Comparison of ENCODE assay signal across 19 cellular contexts in genomic region chr2:207284556-207285450, GRCh38.
DNase-seq lines count a peak whose midpoint lies in the region; ATAC-seq, FAIRE-seq and TF ChIP-seq lines count a peak whose summit lies in the region.
"Had no signal": no experiment of that assay in that cellular context is flagged by ENCODE, and none has a peak within 500 bp of the region (broad histone marks: within the 10 kb centered on the region; RNA-seq: fewer than 3 reads in every experiment).

No MANE protein-coding gene starts in this region.

- H3F3A ChIP-seq in PC-3 (ENCODE audit: low read length, unreplicated experiment) = no peaks in the 10 kb centered on the region

- CTCF ChIA-PET in PC-3 (lab: Charles Lee) = no interaction called here

- no TSS peak for BruUV-seq in PC-3 (replicated peaks; lab: Mats Ljungman, UMichigan)

- H3K4me1 ChIP-seq in PC-3 (ENCODE audit: insufficient read depth, low read length) = peaks cover 20% of the 10 kb centered on the region
- peaks cover 0 to 37% of the 10 kb centered on the region in 2 donors for H3K4me1 ChIP-seq in right atrium auricular region
- H3K4me1 ChIP-seq: parathyroid adenoma had no signal

- FAIRE-seq in H54 (lab: Jason Lieb, UNC) = peak; percentile 75
- FAIRE-seq: HTR-8/SVneo had no signal

- peak overlapping the region; percentile 31; the same call in 1 of the 2 replicates for H3K27ac ChIP-seq in C4-2B
- no peak overlapping the region for H3K27ac ChIP-seq in PC-3 (ENCODE audit: low read length)
- H3K27ac ChIP-seq in right atrium auricular region = peak overlapping the region; percentile 40 to 41
- H3K27ac ChIP-seq: parathyroid adenoma, vagina had no signal

- intact Hi-C loops in PC-3 (cut with micrococcal nuclease) = no loop called here

- H3K36me3 ChIP-seq in PC-3 (ENCODE audit: low read depth, low read length) = no peaks in the 10 kb centered on the region
- H3K36me3 ChIP-seq in right atrium auricular region = no peaks in the 10 kb centered on the region
- H3K36me3 ChIP-seq: vagina had no signal

- no peaks in the 10 kb centered on the region for H4K20me1 ChIP-seq in PC-3 (ENCODE audit: low read length)

- no peaks in the 10 kb centered on the region for H3K27me3 ChIP-seq in PC-3 (ENCODE audit: low read length)
- no peaks in the 10 kb centered on the region for H3K27me3 ChIP-seq in right atrium auricular region
- H3K27me3 ChIP-seq: vagina had no signal

- no peak for DNase-seq in H54 (ENCODE audit: insufficient read length, low spot score)
- peak; percentile 30 for DNase-seq in PC-3
- no peak for DNase-seq in right atrium auricular region (ENCODE audit: low spot score)
- no peak for DNase-seq in dedifferentiated amniotic fluid mesenchymal stem cell (ENCODE audit: extremely low spot score)
- no peak for DNase-seq in DMS79 (lab: John Stamatoyannopoulos, UW)
- DNase-seq: activated CD4-positive, CD25-positive, alpha-beta regulatory T cell treated with anti-CD3 and anti-CD28 coated beads, Interleukin-2, amount 50 U/mL, for 72 hours; activated gamma-delta T cell treated with Interleukin-2 at 50 U/mL for 16 hours; AML-193; amygdala; effector CD4-positive, alpha-beta T cell; NCI-H1436; NCI-H510A treated with DMSO at 0.1 percent for 48 hours; stimulated activated CD4-positive, alpha-beta T cell treated with anti-CD3 and anti-CD28 coated beads, Interleukin-2, amount 100 ng/mL, for 48 hours; T-helper 9 cell had no signal

- no peak for TF ChIP-seq CTCF in C4-2B (conservative IDR thresholded peaks at IDR 0.05)
- no peak for TF ChIP-seq CTCF in PC-3 (conservative IDR thresholded peaks at IDR 0.05; ENCODE audit: low read depth, low read length)
- no peak for TF ChIP-seq CTCF in right atrium auricular region (IDR thresholded peaks at IDR 0.05)

- H3K4me2 ChIP-seq in PC-3 (ENCODE audit: low read length) = no peak overlapping the region

- H3K9me3 ChIP-seq in PC-3 (ENCODE audit: low read length) = no peaks in the 10 kb centered on the region
- no peaks in the 10 kb centered on the region for H3K9me3 ChIP-seq in right atrium auricular region
- H3K9me3 ChIP-seq: vagina had no signal

- no peaks in the 10 kb centered on the region for H3K79me2 ChIP-seq in PC-3 (ENCODE audit: low read length)
- H3K79me2 ChIP-seq: parathyroid adenoma had no signal

- no peak overlapping the region for H2AFZ ChIP-seq in PC-3 (ENCODE audit: low read length)
- H2AFZ ChIP-seq: parathyroid adenoma had no signal

- H3K9ac ChIP-seq in PC-3 (ENCODE audit: low read length) = no peak overlapping the region
- H3K9ac ChIP-seq: parathyroid adenoma had no signal

- H3K4me3 ChIP-seq in PC-3 (ENCODE audit: low read length) = no peak overlapping the region
- H3K4me3 ChIP-seq in right atrium auricular region = no peak overlapping the region
- H3K4me3 ChIP-seq: vagina had no signal

- POLR2A ChIA-PET in PC-3 (lab: Charles Lee; ENCODE audit: unreplicated experiment) = no interaction called here

- ATAC-seq in PC-3 = peak; percentile 45
- ATAC-seq in HG02571 (IDR thresholded peaks at IDR 0.05; ENCODE audit: unreplicated experiment) = no peak

- no peaks in the 10 kb centered on the region for H3K9me2 ChIP-seq in PC-3 (replicated peaks; ENCODE audit: low read length)

- no peak for TF ChIP-seq POLR2A in H54 (IDR thresholded peaks at IDR 0.05; ENCODE audit: low read depth, low read length)
